ENCODE assay signal across 19 cellular contexts in genomic region chr16:49763826-49764225, GRCh38.
A peak's percentile ranks its signal among the peaks of the same experiment; 100 is the strongest.
DNase-seq lines count a peak whose midpoint lies in the region; ATAC-seq and TF ChIP-seq lines count a peak whose summit lies in the region.
"Had no signal": no experiment of that assay in that cellular context is flagged by ENCODE, and none has a peak within 500 bp of the region (broad histone marks: within the 10 kb centered on the region; RNA-seq: fewer than 3 reads in every experiment).

No MANE protein-coding gene starts in this region.

- no peaks in the 10 kb centered on the region for H3K79me2 ChIP-seq in ACC112 (ENCODE audit: control insufficient read depth, insufficient read depth, low read length, unreplicated experiment)

- H3K27ac ChIP-seq in ACC112 (ENCODE audit: low read depth, low read length) = 0 out of 2 replicates have a peak overlapping the region, but pooled peaks have one; percentile 13
- H3K27ac ChIP-seq: GM23248 had no signal

- H3K27me3 Mint-ChIP-seq in WTC11 (ENCODE audit: low read depth) (no peaks in the 10 kb centered on the region), endothelial cell (ENCODE audit: unreplicated experiment) (peaks cover 20% of the 10 kb centered on the region), nephron (ENCODE audit: low read depth) (no peaks in the 10 kb centered on the region)
- H3K27me3 Mint-ChIP-seq: CD4-positive, alpha-beta T cell had no signal

- POLR2A ChIA-PET in WTC11 (lab: Charles Lee) = no interaction called here

- no peaks in the 10 kb centered on the region for H3K27me3 ChIP-seq in ACC112 (ENCODE audit: insufficient read depth, low read length)

- ATAC-seq in WTC11 (no peak), HG02970 (IDR thresholded peaks at IDR 0.05; ENCODE audit: low FRiP score, unreplicated experiment) (no peak), HG03175 (IDR thresholded peaks at IDR 0.05; ENCODE audit: unreplicated experiment) (no peak)

- no peaks in the 10 kb centered on the region for H3K36me3 Mint-ChIP-seq in WTC11
- H3K36me3 Mint-ChIP-seq in endothelial cell (ENCODE audit: low read depth, unreplicated experiment) = peaks cover 6% of the 10 kb centered on the region
- peaks cover 10% of the 10 kb centered on the region for H3K36me3 Mint-ChIP-seq in nephron (ENCODE audit: low read depth)

- H2AFZ ChIP-seq in ACC112 (ENCODE audit: low read length, unreplicated experiment) = no peak overlapping the region
- H2AFZ ChIP-seq: GM23248 had no signal

- H3K4me1 Mint-ChIP-seq in WTC11 (peaks cover 30% of the 10 kb centered on the region), endothelial cell (ENCODE audit: unreplicated experiment) (peaks cover 33% of the 10 kb centered on the region), nephron (peaks cover 27% of the 10 kb centered on the region)

- peaks cover 7% of the 10 kb centered on the region for H3K4me1 ChIP-seq in ACC112 (ENCODE audit: control insufficient read depth, insufficient read depth, low read length, unreplicated experiment)

- H3K4me3 Mint-ChIP-seq in WTC11 (no peak overlapping the region), endothelial cell (ENCODE audit: unreplicated experiment) (no peak overlapping the region), nephron (no peak overlapping the region)
- H3K4me3 Mint-ChIP-seq: CD4-positive, alpha-beta T cell had no signal

- no peak for TF ChIP-seq CTCF in WTC11 (IDR thresholded peaks at IDR 0.05)
- TF ChIP-seq CTCF in endothelial cell (IDR thresholded peaks at IDR 0.05; ENCODE audit: unreplicated experiment) = no peak
- no peak for TF ChIP-seq CTCF in nephron (IDR thresholded peaks at IDR 0.05; ENCODE audit: unreplicated experiment in 3 of 3)

- DNase-seq in WTC11 (ENCODE audit: low spot score) (no peak), endothelial cell (ENCODE audit: low spot score) (no peak), NCI-H2081 treated with DMSO at 0.1 percent for 48 hours (lab: John Stamatoyannopoulos, UW) (no peak)
- DNase-seq in stimulated activated CD4-positive, alpha-beta T cell treated with anti-CD3 and anti-CD28 coated beads, Interleukin-1b, Interleukin-23, amount 100 ng/mL, for 48 hours = no peak
- DNase-seq: CD4-positive, alpha-beta T cell; DMS153; GF-D8; KG1; NCI-H1417; NCI-H187; NCI-H226; NCI-H524; NCI-H82; SHP77 treated with DMSO at 0.1 percent for 48 hours had no signal

- no peak overlapping the region for H3K4me3 ChIP-seq in ACC112 (ENCODE audit: low read depth, low read length)
- H3K4me3 ChIP-seq: GM23248 had no signal

- H3K36me3 ChIP-seq in ACC112 (ENCODE audit: insufficient read depth, low read length) = no peaks in the 10 kb centered on the region

- CTCF ChIA-PET in WTC11 (lab: Charles Lee) = no interaction called here

- peak overlapping the region; percentile 72; the same call in 1 of the 2 replicates for H3K27ac Mint-ChIP-seq in WTC11
- H3K27ac Mint-ChIP-seq in endothelial cell (ENCODE audit: unreplicated experiment) = peak overlapping the region; percentile 61
- H3K27ac Mint-ChIP-seq in nephron = peak overlapping the region; percentile 5 to 25 (median 10)
- H3K27ac Mint-ChIP-seq: CD4-positive, alpha-beta T cell had no signal

- H3K9me3 Mint-ChIP-seq in WTC11 (no peaks in the 10 kb centered on the region), endothelial cell (ENCODE audit: unreplicated experiment) (no peaks in the 10 kb centered on the region), nephron (no peaks in the 10 kb centered on the region)
- H3K9me3 Mint-ChIP-seq: CD4-positive, alpha-beta T cell had no signal

TF ChIP-seq in WTC11, 78 proteins besides CTCF, POLR2A, EP300 and RAD21:
- no peak for TF ChIP-seq SP1 (CRISPR knock-in tag; conservative IDR thresholded peaks at IDR 0.05)

Comparison
In these comparisons a context has a peak if more than half of its experiments do, and no peak if none do; other contexts are left out.
1. H3K27ac Mint-ChIP-seq: peak in every context shown above with its lines; median percentile 72 in WTC11; 61 in endothelial cell; 10 in nephron.